8 cellular contexts compared by ENCODE assay signal in genomic region chr2:224584768-224585204, GRCh38. TPM values are rescaled to one million over a fixed set of nuclear protein-coding genes. Genes with fewer than 3 reads are reported as not detected.
A peak's percentile ranks its signal among the peaks of the same experiment; 100 is the strongest.
DNase-seq lines count a peak whose midpoint lies in the region; ATAC-seq and TF ChIP-seq lines count a peak whose summit lies in the region.

No MANE protein-coding gene starts in this region.

- no peaks in the 10 kb centered on the region for H3K27me3 Mint-ChIP-seq in IgD-negative memory B cell

- peaks cover 27 to 33% (median 28%) of the 10 kb centered on the region in 3 donors for H3K4me1 Mint-ChIP-seq in IgD-negative memory B cell

- peak overlapping the region; percentile 83 to 93 (median 89) for H3K4me3 Mint-ChIP-seq in IgD-negative memory B cell

- H3K36me3 ChIP-seq in lower lobe of right lung: no peaks in the 10 kb centered on the region

- no peaks in the 10 kb centered on the region for H3K27me3 ChIP-seq in lower lobe of right lung (ENCODE audit: low read depth)

- H3K27ac Mint-ChIP-seq in IgD-negative memory B cell: peak overlapping the region; percentile 91 to 95 (median 95)

- peaks cover 4% of the 10 kb centered on the region for H3K36me3 Mint-ChIP-seq in IgD-negative memory B cell

- TF ChIP-seq CTCF in GM12865 (IDR thresholded peaks at IDR 0.05; ENCODE audit: insufficient read depth, low read depth, low read length, missing control alignments) (no peak), choroid plexus epithelial cell (conservative IDR thresholded peaks at IDR 0.05; ENCODE audit: low read depth, low read length) (no peak), lower lobe of right lung (IDR thresholded peaks at IDR 0.05) (no peak)

- H3K9me3 ChIP-seq in lower lobe of right lung: no peaks in the 10 kb centered on the region

- DNase-seq in GM12865 (ENCODE audit: low read depth) (peak; percentile 78), choroid plexus epithelial cell (ENCODE audit: low read depth) (peak; percentile 37), lower lobe of right lung (peak; percentile 75), midbrain (lab: John Stamatoyannopoulos, UW) (no peak)
- peak; percentile 48 to 57 for DNase-seq in activated CD4-positive, alpha-beta T cell treated with anti-CD3 and anti-CD28 coated beads for 4 hours
- peak; percentile 48 for DNase-seq in stimulated activated CD8-positive, alpha-beta memory T cell treated with anti-CD3 and anti-CD28 coated beads, Interleukin-12 subunit alpha, Interleukin-12 subunit beta, amount 100 ng/mL, for 4 hours (ENCODE audit: low read depth)

- H3K4me3 ChIP-seq in GM12865 (ENCODE audit: low read depth, low read length): peak overlapping the region; percentile 88
- H3K4me3 ChIP-seq in choroid plexus epithelial cell (ENCODE audit: low read depth, low read length): peak overlapping the region; percentile 84
- peak overlapping the region; percentile 71 for H3K4me3 ChIP-seq in lower lobe of right lung

- peaks cover 48% of the 10 kb centered on the region for H3K4me1 ChIP-seq in lower lobe of right lung

- H3K9me3 Mint-ChIP-seq in IgD-negative memory B cell: no peaks in the 10 kb centered on the region

- H3K27ac ChIP-seq in lower lobe of right lung: peak overlapping the region; percentile 90

- intact Hi-C loops in lower lobe of right lung (cut with DNase I): no loop called here

- ATAC-seq in GM21619 (IDR thresholded peaks at IDR 0.05; ENCODE audit: unreplicated experiment): peak; percentile 31
- no peak for ATAC-seq in lower lobe of right lung

RNA-seq across cellular contexts. Expression of gene CUL3, which starts 0.4 kb away (rescaled TPM):
- 31.8 TPM for polyA plus RNA-seq in IgD-negative memory B cell
- total RNA-seq in lower lobe of right lung: 79.2 TPM
